ENCODE assay signal across 1 cellular context in the genomic region with DNA sequence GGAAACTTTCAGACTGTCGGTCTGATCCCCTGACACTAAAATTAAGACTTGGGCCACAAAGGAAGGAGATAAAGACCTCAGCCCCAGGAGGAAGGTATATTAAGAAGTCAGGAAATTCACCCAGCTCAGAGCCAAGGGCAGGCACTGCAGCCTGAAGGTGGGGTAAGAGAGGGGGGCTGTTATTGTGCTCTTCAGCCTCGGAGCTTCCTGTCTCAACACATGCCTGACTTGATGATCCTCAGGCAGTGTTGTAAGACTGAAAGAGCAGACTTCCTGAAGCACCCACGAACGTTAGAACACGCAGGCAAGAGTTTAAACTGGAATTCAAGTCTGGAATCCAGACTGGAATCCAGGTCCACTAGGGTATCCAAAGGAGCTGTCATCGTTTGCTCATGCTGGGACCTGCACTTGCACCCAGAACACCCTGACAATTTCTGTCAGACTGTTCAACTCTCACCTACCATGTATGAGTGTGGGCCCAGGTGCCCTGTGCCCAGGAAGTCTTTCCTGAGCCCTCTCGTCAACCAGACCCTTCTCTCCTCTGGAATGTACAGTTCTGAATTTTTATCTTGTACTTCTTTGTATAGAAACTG.
TF ChIP-seq lines count a peak whose summit lies in the region.

No MANE protein-coding gene starts in this region.

TF ChIP-seq in HepG2, 621 proteins besides CTCF, POLR2A, EP300 and RAD21 (continued from another document):
- TF ChIP-seq, protein P1, sequence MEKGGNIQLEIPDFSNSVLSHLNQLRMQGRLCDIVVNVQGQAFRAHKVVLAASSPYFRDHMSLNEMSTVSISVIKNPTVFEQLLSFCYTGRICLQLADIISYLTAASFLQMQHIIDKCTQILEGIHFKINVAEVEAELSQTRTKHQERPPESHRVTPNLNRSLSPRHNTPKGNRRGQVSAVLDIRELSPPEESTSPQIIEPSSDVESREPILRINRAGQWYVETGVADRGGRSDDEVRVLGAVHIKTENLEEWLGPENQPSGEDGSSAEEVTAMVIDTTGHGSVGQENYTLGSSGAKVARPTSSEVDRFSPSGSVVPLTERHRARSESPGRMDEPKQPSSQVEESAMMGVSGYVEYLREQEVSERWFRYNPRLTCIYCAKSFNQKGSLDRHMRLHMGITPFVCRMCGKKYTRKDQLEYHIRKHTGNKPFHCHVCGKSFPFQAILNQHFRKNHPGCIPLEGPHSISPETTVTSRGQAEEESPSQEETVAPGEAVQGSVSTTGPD (CRISPR knock-in tag; IDR thresholded peaks at IDR 0.05), result no peak
- TF ChIP-seq ZNF678 (CRISPR knock-in tag; IDR thresholded peaks at IDR 0.05) (no peak), FLYWCH1 (CRISPR knock-in tag; IDR thresholded peaks at IDR 0.05) (no peak), RBM39 (IDR thresholded peaks at IDR 0.05; ENCODE audit: low read depth, low read length, poor library complexity, severe bottlenecking) (no peak), SETDB1 (CRISPR knock-in tag; IDR thresholded peaks at IDR 0.05; ENCODE audit: borderline replicate concordance) (no peak), SATB2 (CRISPR knock-in tag; IDR thresholded peaks at IDR 0.05) (no peak), ZSCAN22 (CRISPR knock-in tag; IDR thresholded peaks at IDR 0.05) (no peak), ZKSCAN5 (CRISPR knock-in tag; IDR thresholded peaks at IDR 0.05) (no peak), ZMAT3 (CRISPR knock-in tag; conservative IDR thresholded peaks at IDR 0.05) (no peak), ZFX (CRISPR knock-in tag; IDR thresholded peaks at IDR 0.05; ENCODE audit: low read depth) (no peak), AGO1 (IDR thresholded peaks at IDR 0.05; ENCODE audit: low read depth, low read length, poor library complexity, severe bottlenecking) (no peak), ZNF230 (CRISPR knock-in tag; IDR thresholded peaks at IDR 0.05) (no peak)
- TF ChIP-seq, protein P2, sequence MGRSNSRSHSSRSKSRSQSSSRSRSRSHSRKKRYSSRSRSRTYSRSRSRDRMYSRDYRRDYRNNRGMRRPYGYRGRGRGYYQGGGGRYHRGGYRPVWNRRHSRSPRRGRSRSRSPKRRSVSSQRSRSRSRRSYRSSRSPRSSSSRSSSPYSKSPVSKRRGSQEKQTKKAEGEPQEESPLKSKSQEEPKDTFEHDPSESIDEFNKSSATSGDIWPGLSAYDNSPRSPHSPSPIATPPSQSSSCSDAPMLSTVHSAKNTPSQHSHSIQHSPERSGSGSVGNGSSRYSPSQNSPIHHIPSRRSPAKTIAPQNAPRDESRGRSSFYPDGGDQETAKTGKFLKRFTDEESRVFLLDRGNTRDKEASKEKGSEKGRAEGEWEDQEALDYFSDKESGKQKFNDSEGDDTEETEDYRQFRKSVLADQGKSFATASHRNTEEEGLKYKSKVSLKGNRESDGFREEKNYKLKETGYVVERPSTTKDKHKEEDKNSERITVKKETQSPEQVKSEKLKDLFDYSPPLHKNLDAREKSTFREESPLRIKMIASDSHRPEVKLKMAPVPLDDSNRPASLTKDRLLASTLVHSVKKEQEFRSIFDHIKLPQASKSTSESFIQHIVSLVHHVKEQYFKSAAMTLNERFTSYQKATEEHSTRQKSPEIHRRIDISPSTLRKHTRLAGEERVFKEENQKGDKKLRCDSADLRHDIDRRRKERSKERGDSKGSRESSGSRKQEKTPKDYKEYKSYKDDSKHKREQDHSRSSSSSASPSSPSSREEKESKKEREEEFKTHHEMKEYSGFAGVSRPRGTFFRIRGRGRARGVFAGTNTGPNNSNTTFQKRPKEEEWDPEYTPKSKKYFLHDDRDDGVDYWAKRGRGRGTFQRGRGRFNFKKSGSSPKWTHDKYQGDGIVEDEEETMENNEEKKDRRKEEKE (IDR thresholded peaks at IDR 0.05), result no peak
